21 cellular contexts compared by ENCODE assay signal in genomic region chr9:115126406-115126805, GRCh38. TPM values are rescaled to one million over a fixed set of nuclear protein-coding genes. Genes with fewer than 3 reads are reported as not detected.
"Had no signal": no experiment of that assay in that cellular context is flagged by ENCODE, and none has a peak within 500 bp of the region (broad histone marks: within the 10 kb centered on the region; RNA-seq: fewer than 3 reads in every experiment).

No MANE protein-coding gene starts in this region.

- H3K27ac Mint-ChIP-seq: activated naive CD4-positive, alpha-beta T cell treated with anti-CD3 and anti-CD28 coated beads, Interleukin-2, amount 10 ng/mL, durations not matched to agents 7 days and 5 days; activated naive CD8-positive, alpha-beta T cell treated with anti-CD3 and anti-CD28 coated beads, Interleukin-2, amount 50 U/mL, for 24 hours; naive thymus-derived CD8-positive, alpha-beta T cell; T-helper 1 cell treated with Interleukin-12 subunit alpha and Interleukin-12 subunit beta and Interleukin-4 antibody, amounts not matched to agents 30 μg/mL and 1 μg/mL, for 36 hours had no signal

- H3K4me1 ChIP-seq: breast epithelium, heart left ventricle, parathyroid adenoma, tibial artery had no signal

- H3K79me2 ChIP-seq: parathyroid adenoma had no signal

- FAIRE-seq: urothelium cell line had no signal

- H3K4me3 ChIP-seq: breast epithelium, coronary artery, heart left ventricle, sigmoid colon, tibial artery had no signal

- H3K36me3 ChIP-seq: breast epithelium, heart left ventricle, sigmoid colon had no signal

- H3K27ac ChIP-seq: breast epithelium, coronary artery, parathyroid adenoma, tibial artery had no signal

- H3K9me3 ChIP-seq: sigmoid colon had no signal

- H2AFZ ChIP-seq: parathyroid adenoma had no signal

- H3K27me3 ChIP-seq: breast epithelium, sigmoid colon, tibial artery had no signal

- H3K4me1 Mint-ChIP-seq: activated naive CD8-positive, alpha-beta T cell treated with anti-CD3 and anti-CD28 coated beads, Interleukin-2, amount 50 U/mL, for 24 hours; naive thymus-derived CD8-positive, alpha-beta T cell had no signal

- H3K9ac ChIP-seq: parathyroid adenoma had no signal

- H3K4me3 Mint-ChIP-seq: activated naive CD4-positive, alpha-beta T cell treated with anti-CD3 and anti-CD28 coated beads, Interleukin-2, amount 10 ng/mL, durations not matched to agents 7 days and 5 days; activated naive CD8-positive, alpha-beta T cell treated with anti-CD3 and anti-CD28 coated beads, Interleukin-2, amount 50 U/mL, for 24 hours; activated T-cell treated with anti-CD3 and anti-CD28 coated beads, Interleukin-2, amount 50 U/mL, for 4 hours; naive thymus-derived CD8-positive, alpha-beta T cell; T-helper 1 cell treated with Interleukin-12 subunit alpha and Interleukin-12 subunit beta and Interleukin-4 antibody, amounts not matched to agents 30 μg/mL and 1 μg/mL, for 36 hours had no signal

- DNase-seq: activated CD4-positive, alpha-beta T cell treated with anti-CD3 and anti-CD28 coated beads, Interleukin-2, amount 50 U/mL, for 1 hour; activated CD4-positive, CD25-positive, alpha-beta regulatory T cell treated with anti-CD3 and anti-CD28 coated beads, Interleukin-2, amount 50 U/mL, for 72 hours; activated CD8-positive, alpha-beta memory T cell treated with anti-CD3 and anti-CD28 coated beads, Interleukin-2, amount 50 U/mL, for 4 hours; activated naive CD4-positive, alpha-beta T cell treated with anti-CD3 and anti-CD28 coated beads, Interleukin-2, amount 10 ng/mL, durations not matched to agents 7 days and 5 days; activated naive CD8-positive, alpha-beta T cell treated with anti-CD3 and anti-CD28 coated beads, Interleukin-2, amount 50 U/mL, for 24 hours; activated T-cell treated with anti-CD3 and anti-CD28 coated beads, Interleukin-2, amount 50 U/mL, for 4 hours; aorta; erythroblast; foreskin melanocyte; heart left ventricle; left ventricle myocardium superior; naive thymus-derived CD8-positive, alpha-beta T cell; sigmoid colon; stimulated activated CD8-positive, alpha-beta memory T cell treated with anti-CD3 and anti-CD28 coated beads, Interleukin-4, amount 100 ng/mL, for 48 hours; stimulated activated naive CD4-positive, alpha-beta T cell; tibial artery had no signal

RNA-seq across cellular contexts. Expression of gene TNC, which starts 8.4 kb away (rescaled TPM):
- total RNA-seq: naive thymus-derived CD8-positive, alpha-beta T cell had no signal
- polyA plus RNA-seq: naive thymus-derived CD8-positive, alpha-beta T cell had no signal
